Comparison of ENCODE assay signal across 1 cellular context in the genomic region with DNA sequence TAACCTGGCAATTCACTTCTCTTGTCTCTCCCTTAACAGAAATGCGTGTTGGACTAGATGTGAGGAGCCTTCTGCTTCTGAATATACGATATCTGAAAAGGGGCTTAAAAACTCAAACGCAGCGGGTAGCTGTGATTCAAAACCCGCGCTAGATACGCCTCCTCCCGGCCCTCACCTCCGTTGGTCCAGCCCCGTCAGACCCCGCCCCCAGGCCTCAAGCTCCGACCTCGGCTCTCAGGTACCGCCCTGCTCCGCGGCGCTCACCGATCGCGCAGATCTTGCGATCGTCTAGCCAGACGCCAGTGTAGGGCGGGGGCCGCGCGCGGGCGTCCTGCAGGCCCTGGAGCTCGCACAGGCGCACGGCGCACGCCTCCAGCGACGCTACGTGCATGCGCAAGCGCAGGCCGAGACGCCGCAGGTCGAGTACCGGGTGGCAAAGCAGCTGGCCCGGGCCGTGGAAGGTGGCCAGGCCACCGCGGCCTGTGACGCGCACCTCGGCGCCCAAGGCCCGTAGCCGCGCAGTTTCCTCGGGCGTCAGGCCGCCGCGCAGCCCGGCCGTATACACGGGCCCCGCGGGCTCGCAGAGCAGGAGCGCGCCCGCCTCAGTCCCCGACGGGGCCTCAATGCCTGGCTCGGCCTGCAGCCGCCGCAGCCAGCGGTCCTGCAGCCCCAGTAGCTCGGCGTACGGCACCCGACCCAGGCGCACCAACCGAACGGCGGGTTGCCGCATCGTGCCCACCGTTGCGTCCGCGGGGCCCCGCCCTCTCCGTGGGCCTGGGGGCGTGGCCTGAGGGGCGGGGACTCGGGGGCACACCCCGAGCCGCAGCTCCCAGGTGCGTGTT.
TF ChIP-seq lines count a peak whose summit lies in the region.

A gene (minus strand): TSS at position 751 of the 842 bp plus-strand sequence. CDS start 21 bp downstream, at position 730.

TF ChIP-seq in K562, 482 proteins besides CTCF, POLR2A, EP300 and RAD21 (continued from another document and continues in another):
- TF ChIP-seq, protein P1, sequence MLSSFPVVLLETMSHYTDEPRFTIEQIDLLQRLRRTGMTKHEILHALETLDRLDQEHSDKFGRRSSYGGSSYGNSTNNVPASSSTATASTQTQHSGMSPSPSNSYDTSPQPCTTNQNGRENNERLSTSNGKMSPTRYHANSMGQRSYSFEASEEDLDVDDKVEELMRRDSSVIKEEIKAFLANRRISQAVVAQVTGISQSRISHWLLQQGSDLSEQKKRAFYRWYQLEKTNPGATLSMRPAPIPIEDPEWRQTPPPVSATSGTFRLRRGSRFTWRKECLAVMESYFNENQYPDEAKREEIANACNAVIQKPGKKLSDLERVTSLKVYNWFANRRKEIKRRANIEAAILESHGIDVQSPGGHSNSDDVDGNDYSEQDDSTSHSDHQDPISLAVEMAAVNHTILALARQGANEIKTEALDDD (IDR thresholded peaks at IDR 0.05): no peak
- TF ChIP-seq DNMT1 (IDR thresholded peaks at IDR 0.05) (no peak), ZNF134 (CRISPR knock-in tag; conservative IDR thresholded peaks at IDR 0.05) (0 out of 2 replicates have a peak, but pooled peaks have one; percentile 15), MCM2 (IDR thresholded peaks at IDR 0.05; ENCODE audit: low read depth) (no peak), ZEB2 (IDR thresholded peaks at IDR 0.05) (no peak), NCOR1 (IDR thresholded peaks at IDR 0.05) (peak; percentile 41), BACH1 (tag; IDR thresholded peaks at IDR 0.05) (no peak), KLF16 (IDR thresholded peaks at IDR 0.05) (no peak), MED1 (CRISPR knock-in tag; IDR thresholded peaks at IDR 0.05; ENCODE audit: borderline replicate concordance) (no peak), ZBTB7A (IDR thresholded peaks at IDR 0.05; ENCODE audit: borderline replicate concordance, control insufficient read depth, low read depth, low read length) (peak; percentile 42; the same call in 1 of the 2 replicates), SAP30 (IDR thresholded peaks at IDR 0.05; ENCODE audit: borderline replicate concordance, insufficient read depth, low read depth, low read length, poor library complexity, severe bottlenecking) (peak; percentile 86), HMGN3 (IDR thresholded peaks at IDR 0.05; ENCODE audit: borderline replicate concordance, extremely low read depth, insufficient read length, low read depth, low read length) (peak; percentile 86), ASH1L (IDR thresholded peaks at IDR 0.05; ENCODE audit: borderline replicate concordance, low read depth, partially characterized antibody) (no peak), SMARCC2 (IDR thresholded peaks at IDR 0.05; ENCODE audit: low read depth) (no peak), SRSF1 (IDR thresholded peaks at IDR 0.05; ENCODE audit: low read depth, low read length) (no peak), ZKSCAN8 (CRISPR knock-in tag; IDR thresholded peaks at IDR 0.05) (no peak), U2AF1 (optimal IDR thresholded peaks at IDR 0.05; ENCODE audit: low read depth, low read length) (peak; percentile 41), ZNF699 (CRISPR knock-in tag; IDR thresholded peaks at IDR 0.05; ENCODE audit: insufficient replicate concordance) (no peak), RUNX1 (IDR thresholded peaks at IDR 0.05; ENCODE audit: low read depth) (peak; percentile 73; the same call in 1 of the 2 replicates), HCFC1 (IDR thresholded peaks at IDR 0.05; ENCODE audit: low read depth, low read length) (peak; percentile 64), SAFB (IDR thresholded peaks at IDR 0.05; ENCODE audit: borderline replicate concordance, low read depth, low read length) (peak; percentile 69), CBFA2T3 (IDR thresholded peaks at IDR 0.05) (peak; percentile 5; the same call in 1 of the 2 replicates), ZZZ3 (IDR thresholded peaks at IDR 0.05) (no peak), XRCC5 (IDR thresholded peaks at IDR 0.05; ENCODE audit: low read depth, low read length) (no peak), JUND (IDR thresholded peaks at IDR 0.05; ENCODE audit: borderline replicate concordance, low read depth, low read length) (peak; percentile 20; the same call in 1 of the 2 replicates), JUND (tag; IDR thresholded peaks at IDR 0.05; ENCODE audit: borderline replicate concordance, low read depth, low read length) (no peak), ZNF212 (CRISPR knock-in tag; IDR thresholded peaks at IDR 0.05) (0 out of 2 replicates have a peak, but pooled peaks have one; percentile 21), ZNF586 (CRISPR knock-in tag; conservative IDR thresholded peaks at IDR 0.05) (no peak), PTTG1 (tag; IDR thresholded peaks at IDR 0.05; ENCODE audit: low read depth) (no peak), RFX1 (IDR thresholded peaks at IDR 0.05) (no peak), BRF1 (IDR thresholded peaks at IDR 0.05; ENCODE audit: borderline replicate concordance, extremely low read depth, insufficient read length) (no peak), GTF2F1 (IDR thresholded peaks at IDR 0.05; ENCODE audit: low read depth, low read length) (0 out of 2 replicates have a peak, but pooled peaks have one; percentile 49)
- TF ChIP-seq, protein P2, sequence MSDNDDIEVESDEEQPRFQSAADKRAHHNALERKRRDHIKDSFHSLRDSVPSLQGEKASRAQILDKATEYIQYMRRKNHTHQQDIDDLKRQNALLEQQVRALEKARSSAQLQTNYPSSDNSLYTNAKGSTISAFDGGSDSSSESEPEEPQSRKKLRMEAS (CRISPR knock-in tag; IDR thresholded peaks at IDR 0.05): peak; percentile 60
- TF ChIP-seq, protein P3, sequence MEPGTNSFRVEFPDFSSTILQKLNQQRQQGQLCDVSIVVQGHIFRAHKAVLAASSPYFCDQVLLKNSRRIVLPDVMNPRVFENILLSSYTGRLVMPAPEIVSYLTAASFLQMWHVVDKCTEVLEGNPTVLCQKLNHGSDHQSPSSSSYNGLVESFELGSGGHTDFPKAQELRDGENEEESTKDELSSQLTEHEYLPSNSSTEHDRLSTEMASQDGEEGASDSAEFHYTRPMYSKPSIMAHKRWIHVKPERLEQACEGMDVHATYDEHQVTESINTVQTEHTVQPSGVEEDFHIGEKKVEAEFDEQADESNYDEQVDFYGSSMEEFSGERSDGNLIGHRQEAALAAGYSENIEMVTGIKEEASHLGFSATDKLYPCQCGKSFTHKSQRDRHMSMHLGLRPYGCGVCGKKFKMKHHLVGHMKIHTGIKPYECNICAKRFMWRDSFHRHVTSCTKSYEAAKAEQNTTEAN (CRISPR knock-in tag; IDR thresholded peaks at IDR 0.05): no peak
- TF ChIP-seq, protein P4, sequence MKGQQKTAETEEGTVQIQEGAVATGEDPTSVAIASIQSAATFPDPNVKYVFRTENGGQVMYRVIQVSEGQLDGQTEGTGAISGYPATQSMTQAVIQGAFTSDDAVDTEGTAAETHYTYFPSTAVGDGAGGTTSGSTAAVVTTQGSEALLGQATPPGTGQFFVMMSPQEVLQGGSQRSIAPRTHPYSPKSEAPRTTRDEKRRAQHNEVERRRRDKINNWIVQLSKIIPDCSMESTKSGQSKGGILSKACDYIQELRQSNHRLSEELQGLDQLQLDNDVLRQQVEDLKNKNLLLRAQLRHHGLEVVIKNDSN (CRISPR knock-in tag; IDR thresholded peaks at IDR 0.05): no peak
- TF ChIP-seq, protein P5, sequence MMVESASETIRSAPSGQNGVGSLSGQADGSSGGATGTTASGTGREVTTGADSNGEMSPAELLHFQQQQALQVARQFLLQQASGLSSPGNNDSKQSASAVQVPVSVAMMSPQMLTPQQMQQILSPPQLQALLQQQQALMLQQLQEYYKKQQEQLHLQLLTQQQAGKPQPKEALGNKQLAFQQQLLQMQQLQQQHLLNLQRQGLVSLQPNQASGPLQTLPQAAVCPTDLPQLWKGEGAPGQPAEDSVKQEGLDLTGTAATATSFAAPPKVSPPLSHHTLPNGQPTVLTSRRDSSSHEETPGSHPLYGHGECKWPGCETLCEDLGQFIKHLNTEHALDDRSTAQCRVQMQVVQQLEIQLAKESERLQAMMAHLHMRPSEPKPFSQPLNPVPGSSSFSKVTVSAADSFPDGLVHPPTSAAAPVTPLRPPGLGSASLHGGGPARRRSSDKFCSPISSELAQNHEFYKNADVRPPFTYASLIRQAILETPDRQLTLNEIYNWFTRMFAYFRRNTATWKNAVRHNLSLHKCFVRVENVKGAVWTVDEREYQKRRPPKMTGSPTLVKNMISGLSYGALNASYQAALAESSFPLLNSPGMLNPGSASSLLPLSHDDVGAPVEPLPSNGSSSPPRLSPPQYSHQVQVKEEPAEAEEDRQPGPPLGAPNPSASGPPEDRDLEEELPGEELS (CRISPR knock-in tag; IDR thresholded peaks at IDR 0.05; ENCODE audit: borderline replicate concordance): no peak; the same call in 1 of the 2 replicates
- TF ChIP-seq, protein P6, sequence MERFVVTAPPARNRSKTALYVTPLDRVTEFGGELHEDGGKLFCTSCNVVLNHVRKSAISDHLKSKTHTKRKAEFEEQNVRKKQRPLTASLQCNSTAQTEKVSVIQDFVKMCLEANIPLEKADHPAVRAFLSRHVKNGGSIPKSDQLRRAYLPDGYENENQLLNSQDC (CRISPR knock-in tag; IDR thresholded peaks at IDR 0.05): no peak
- TF ChIP-seq, protein P7, sequence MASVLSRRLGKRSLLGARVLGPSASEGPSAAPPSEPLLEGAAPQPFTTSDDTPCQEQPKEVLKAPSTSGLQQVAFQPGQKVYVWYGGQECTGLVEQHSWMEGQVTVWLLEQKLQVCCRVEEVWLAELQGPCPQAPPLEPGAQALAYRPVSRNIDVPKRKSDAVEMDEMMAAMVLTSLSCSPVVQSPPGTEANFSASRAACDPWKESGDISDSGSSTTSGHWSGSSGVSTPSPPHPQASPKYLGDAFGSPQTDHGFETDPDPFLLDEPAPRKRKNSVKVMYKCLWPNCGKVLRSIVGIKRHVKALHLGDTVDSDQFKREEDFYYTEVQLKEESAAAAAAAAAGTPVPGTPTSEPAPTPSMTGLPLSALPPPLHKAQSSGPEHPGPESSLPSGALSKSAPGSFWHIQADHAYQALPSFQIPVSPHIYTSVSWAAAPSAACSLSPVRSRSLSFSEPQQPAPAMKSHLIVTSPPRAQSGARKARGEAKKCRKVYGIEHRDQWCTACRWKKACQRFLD (CRISPR knock-in tag; IDR thresholded peaks at IDR 0.05): peak; percentile 69
- TF ChIP-seq, protein P8, sequence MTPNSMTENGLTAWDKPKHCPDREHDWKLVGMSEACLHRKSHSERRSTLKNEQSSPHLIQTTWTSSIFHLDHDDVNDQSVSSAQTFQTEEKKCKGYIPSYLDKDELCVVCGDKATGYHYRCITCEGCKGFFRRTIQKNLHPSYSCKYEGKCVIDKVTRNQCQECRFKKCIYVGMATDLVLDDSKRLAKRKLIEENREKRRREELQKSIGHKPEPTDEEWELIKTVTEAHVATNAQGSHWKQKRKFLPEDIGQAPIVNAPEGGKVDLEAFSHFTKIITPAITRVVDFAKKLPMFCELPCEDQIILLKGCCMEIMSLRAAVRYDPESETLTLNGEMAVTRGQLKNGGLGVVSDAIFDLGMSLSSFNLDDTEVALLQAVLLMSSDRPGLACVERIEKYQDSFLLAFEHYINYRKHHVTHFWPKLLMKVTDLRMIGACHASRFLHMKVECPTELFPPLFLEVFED (CRISPR knock-in tag; conservative IDR thresholded peaks at IDR 0.05): no peak
- TF ChIP-seq, protein P9, sequence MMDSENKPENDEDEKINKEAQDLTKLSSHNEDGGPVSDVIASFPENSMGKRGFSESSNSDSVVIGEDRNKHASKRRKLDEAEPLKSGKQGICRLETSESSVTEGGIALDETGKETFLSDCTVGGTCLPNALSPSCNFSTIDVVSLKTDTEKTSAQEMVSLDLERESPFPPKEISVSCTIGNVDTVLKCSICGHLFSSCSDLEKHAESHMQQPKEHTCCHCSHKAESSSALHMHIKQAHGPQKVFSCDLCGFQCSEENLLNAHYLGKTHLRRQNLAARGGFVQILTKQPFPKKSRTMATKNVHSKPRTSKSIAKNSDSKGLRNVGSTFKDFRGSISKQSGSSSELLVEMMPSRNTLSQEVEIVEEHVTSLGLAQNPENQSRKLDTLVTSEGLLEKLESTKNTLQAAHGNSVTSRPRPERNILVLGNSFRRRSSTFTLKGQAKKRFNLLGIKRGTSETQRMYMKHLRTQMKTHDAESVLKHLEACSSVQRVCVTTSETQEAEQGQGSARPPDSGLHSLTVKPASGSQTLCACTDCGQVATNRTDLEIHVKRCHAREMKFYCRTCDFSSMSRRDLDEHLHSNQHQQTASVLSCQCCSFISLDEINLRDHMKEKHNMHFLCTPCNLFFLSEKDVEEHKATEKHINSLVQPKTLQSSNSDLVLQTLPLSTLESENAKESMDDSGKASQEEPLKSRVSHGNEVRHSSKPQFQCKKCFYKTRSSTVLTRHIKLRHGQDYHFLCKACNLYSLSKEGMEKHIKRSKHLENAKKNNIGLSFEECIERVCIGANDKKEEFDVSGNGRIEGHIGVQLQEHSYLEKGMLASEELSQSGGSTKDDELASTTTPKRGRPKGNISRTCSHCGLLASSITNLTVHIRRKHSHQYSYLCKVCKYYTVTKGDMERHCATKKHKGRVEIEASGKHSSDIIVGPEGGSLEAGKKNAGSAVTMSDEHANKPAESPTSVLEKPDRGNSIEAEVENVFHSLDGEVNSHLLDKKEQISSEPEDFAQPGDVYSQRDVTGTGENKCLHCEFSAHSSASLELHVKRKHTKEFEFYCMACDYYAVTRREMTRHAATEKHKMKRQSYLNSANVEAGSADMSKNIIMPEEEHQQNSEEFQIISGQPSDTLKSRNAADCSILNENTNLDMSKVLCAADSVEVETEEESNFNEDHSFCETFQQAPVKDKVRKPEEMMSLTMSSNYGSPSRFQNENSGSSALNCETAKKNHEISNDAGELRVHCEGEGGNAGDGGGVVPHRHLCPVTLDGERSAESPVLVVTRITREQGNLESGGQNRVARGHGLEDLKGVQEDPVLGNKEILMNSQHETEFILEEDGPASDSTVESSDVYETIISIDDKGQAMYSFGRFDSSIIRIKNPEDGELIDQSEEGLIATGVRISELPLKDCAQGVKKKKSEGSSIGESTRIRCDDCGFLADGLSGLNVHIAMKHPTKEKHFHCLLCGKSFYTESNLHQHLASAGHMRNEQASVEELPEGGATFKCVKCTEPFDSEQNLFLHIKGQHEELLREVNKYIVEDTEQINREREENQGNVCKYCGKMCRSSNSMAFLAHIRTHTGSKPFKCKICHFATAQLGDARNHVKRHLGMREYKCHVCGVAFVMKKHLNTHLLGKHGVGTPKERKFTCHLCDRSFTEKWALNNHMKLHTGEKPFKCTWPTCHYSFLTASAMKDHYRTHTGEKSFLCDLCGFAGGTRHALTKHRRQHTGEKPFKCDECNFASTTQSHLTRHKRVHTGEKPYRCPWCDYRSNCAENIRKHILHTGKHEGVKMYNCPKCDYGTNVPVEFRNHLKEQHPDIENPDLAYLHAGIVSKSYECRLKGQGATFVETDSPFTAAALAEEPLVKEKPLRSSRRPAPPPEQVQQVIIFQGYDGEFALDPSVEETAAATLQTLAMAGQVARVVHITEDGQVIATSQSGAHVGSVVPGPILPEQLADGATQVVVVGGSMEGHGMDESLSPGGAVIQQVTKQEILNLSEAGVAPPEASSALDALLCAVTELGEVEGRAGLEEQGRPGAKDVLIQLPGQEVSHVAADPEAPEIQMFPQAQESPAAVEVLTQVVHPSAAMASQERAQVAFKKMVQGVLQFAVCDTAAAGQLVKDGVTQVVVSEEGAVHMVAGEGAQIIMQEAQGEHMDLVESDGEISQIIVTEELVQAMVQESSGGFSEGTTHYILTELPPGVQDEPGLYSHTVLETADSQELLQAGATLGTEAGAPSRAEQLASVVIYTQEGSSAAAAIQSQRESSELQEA (IDR thresholded peaks at IDR 0.05; ENCODE audit: low read depth): no peak
